ENCODE assay signal across 1 cellular context in the genomic region with DNA sequence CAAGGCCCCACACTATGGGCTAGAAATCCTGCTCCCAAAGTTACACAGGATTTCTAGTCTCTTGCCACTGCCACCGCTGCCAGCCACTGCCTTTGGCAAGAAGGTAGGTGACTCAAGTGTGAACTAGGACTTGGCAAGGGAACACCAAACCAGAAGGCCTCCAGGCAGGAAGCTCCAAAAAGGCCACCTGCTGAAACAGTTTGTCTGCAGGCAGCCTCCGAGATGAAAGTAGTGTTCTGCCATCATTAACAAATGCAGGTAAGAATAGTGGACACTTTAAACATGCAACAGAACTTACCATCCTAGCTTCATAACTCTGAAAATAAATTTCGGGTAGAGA.
TF ChIP-seq lines count a peak whose summit lies in the region.

No MANE protein-coding gene starts in this region.

TF ChIP-seq in GM23338, 12 proteins besides CTCF, POLR2A, EP300 and RAD21 (continued from another document):
- TF ChIP-seq, protein P1, sequence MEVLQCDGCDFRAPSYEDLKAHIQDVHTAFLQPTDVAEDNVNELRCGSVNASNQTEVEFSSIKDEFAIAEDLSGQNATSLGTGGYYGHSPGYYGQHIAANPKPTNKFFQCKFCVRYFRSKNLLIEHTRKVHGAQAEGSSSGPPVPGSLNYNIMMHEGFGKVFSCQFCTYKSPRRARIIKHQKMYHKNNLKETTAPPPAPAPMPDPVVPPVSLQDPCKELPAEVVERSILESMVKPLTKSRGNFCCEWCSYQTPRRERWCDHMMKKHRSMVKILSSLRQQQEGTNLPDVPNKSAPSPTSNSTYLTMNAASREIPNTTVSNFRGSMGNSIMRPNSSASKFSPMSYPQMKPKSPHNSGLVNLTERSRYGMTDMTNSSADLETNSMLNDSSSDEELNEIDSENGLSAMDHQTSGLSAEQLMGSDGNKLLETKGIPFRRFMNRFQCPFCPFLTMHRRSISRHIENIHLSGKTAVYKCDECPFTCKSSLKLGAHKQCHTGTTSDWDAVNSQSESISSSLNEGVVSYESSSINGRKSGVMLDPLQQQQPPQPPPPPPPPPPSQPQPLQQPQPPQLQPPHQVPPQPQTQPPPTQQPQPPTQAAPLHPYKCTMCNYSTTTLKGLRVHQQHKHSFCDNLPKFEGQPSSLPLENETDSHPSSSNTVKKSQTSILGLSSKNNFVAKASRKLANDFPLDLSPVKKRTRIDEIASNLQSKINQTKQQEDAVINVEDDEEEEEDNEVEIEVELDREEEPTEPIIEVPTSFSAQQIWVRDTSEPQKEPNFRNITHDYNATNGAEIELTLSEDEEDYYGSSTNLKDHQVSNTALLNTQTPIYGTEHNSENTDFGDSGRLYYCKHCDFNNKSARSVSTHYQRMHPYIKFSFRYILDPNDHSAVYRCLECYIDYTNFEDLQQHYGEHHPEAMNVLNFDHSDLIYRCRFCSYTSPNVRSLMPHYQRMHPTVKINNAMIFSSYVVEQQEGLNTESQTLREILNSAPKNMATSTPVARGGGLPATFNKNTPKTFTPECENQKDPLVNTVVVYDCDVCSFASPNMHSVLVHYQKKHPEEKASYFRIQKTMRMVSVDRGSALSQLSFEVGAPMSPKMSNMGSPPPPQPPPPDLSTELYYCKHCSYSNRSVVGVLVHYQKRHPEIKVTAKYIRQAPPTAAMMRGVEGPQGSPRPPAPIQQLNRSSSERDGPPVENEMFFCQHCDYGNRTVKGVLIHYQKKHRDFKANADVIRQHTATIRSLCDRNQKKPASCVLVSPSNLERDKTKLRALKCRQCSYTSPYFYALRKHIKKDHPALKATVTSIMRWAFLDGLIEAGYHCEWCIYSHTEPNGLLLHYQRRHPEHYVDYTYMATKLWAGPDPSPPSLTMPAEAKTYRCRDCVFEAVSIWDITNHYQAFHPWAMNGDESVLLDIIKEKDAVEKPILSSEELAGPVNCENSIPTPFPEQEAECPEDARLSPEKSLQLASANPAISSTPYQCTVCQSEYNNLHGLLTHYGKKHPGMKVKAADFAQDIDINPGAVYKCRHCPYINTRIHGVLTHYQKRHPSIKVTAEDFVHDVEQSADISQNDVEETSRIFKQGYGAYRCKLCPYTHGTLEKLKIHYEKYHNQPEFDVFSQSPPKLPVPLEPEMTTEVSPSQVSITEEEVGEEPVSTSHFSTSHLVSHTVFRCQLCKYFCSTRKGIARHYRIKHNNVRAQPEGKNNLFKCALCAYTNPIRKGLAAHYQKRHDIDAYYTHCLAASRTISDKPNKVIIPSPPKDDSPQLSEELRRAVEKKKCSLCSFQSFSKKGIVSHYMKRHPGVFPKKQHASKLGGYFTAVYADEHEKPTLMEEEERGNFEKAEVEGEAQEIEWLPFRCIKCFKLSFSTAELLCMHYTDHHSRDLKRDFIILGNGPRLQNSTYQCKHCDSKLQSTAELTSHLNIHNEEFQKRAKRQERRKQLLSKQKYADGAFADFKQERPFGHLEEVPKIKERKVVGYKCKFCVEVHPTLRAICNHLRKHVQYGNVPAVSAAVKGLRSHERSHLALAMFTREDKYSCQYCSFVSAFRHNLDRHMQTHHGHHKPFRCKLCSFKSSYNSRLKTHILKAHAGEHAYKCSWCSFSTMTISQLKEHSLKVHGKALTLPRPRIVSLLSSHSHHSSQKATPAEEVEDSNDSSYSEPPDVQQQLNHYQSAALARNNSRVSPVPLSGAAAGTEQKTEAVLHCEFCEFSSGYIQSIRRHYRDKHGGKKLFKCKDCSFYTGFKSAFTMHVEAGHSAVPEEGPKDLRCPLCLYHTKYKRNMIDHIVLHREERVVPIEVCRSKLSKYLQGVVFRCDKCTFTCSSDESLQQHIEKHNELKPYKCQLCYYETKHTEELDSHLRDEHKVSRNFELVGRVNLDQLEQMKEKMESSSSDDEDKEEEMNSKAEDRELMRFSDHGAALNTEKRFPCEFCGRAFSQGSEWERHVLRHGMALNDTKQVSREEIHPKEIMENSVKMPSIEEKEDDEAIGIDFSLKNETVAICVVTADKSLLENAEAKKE (CRISPR knock-in tag; IDR thresholded peaks at IDR 0.05) = no peak
- TF ChIP-seq, protein P2, sequence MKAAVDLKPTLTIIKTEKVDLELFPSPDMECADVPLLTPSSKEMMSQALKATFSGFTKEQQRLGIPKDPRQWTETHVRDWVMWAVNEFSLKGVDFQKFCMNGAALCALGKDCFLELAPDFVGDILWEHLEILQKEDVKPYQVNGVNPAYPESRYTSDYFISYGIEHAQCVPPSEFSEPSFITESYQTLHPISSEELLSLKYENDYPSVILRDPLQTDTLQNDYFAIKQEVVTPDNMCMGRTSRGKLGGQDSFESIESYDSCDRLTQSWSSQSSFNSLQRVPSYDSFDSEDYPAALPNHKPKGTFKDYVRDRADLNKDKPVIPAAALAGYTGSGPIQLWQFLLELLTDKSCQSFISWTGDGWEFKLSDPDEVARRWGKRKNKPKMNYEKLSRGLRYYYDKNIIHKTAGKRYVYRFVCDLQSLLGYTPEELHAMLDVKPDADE (IDR thresholded peaks at IDR 0.05) = no peak
